In the genomic region with DNA sequence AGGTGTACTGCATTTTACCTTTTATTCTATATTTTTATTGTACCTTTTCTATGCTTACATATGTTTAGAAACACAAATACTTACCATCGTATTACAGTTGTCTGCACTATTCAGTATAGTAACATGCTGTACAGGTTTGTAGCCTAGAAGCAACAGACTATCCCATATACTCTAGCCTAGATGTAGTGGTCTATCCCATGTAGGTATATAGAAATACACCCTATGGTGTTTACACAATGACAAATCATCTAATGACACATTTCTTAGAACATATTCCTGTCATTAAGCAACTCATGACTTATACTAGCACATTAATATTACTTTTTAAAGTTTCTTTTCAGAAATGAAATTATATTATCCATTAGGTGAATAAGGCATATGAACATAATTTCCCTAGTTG, we compare ENCODE assay signal across 1 cellular context.
TF ChIP-seq lines count a peak whose summit lies in the region.

No MANE protein-coding gene starts in this region.

TF ChIP-seq in A549, 52 proteins besides CTCF, POLR2A, EP300 and RAD21 (continued from another document):
- TF ChIP-seq, protein P1, sequence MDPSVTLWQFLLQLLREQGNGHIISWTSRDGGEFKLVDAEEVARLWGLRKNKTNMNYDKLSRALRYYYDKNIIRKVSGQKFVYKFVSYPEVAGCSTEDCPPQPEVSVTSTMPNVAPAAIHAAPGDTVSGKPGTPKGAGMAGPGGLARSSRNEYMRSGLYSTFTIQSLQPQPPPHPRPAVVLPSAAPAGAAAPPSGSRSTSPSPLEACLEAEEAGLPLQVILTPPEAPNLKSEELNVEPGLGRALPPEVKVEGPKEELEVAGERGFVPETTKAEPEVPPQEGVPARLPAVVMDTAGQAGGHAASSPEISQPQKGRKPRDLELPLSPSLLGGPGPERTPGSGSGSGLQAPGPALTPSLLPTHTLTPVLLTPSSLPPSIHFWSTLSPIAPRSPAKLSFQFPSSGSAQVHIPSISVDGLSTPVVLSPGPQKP (IDR thresholded peaks at IDR 0.05; ENCODE audit: low read depth, low read length) = no peak
- TF ChIP-seq RCOR1 (IDR thresholded peaks at IDR 0.05; ENCODE audit: low read depth, low read length) = no peak
- no peak for TF ChIP-seq SREBF2 (IDR thresholded peaks at IDR 0.05)
- TF ChIP-seq, protein P2, sequence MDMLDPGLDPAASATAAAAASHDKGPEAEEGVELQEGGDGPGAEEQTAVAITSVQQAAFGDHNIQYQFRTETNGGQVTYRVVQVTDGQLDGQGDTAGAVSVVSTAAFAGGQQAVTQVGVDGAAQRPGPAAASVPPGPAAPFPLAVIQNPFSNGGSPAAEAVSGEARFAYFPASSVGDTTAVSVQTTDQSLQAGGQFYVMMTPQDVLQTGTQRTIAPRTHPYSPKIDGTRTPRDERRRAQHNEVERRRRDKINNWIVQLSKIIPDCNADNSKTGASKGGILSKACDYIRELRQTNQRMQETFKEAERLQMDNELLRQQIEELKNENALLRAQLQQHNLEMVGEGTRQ (IDR thresholded peaks at IDR 0.05) = no peak
- TF ChIP-seq FOXS1 (CRISPR knock-in tag; IDR thresholded peaks at IDR 0.05) = no peak
- TF ChIP-seq, protein P3, sequence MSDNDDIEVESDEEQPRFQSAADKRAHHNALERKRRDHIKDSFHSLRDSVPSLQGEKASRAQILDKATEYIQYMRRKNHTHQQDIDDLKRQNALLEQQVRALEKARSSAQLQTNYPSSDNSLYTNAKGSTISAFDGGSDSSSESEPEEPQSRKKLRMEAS (IDR thresholded peaks at IDR 0.05) = no peak
